31 cellular contexts compared by ENCODE assay signal in the genomic region with DNA sequence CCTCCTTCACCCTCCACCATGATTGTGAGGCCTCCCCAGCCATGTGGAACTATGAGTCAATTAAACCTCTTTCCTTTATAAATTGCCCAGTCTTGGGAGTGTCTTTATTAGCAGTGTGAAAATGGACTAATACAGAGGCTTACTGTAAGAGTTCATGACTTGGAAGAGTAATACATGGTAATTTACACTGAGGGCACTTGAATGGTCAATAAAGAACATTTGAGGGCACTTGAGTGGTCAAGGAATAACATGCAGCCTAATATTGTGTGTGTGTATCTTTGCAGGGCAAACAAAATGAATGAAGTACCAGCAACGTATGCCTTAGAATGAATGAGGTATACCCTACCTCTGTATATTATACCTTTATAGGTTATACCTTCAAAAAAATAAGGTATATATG.
"Had no signal": no experiment of that assay in that cellular context is flagged by ENCODE, and none has a peak within 500 bp of the region (broad histone marks: within the 10 kb centered on the region; RNA-seq: fewer than 3 reads in every experiment).

No MANE protein-coding gene starts in this region.

- ATAC-seq: activated CD8-positive, alpha-beta T cell treated with anti-CD3 and anti-CD28 coated beads for 36 hours; activated naive CD4-positive, alpha-beta T cell treated with anti-CD3 and anti-CD28 coated beads, Interleukin-2, amount 50 U/mL, for 72 hours; activated T-cell treated with anti-CD3 and anti-CD28 coated beads, Interleukin-2, amount 50 U/mL, for 4 hours; activated T-cell treated with anti-CD3 and anti-CD28 coated beads, Interleukin-2, amount 50 U/mL, for 72 hours; activated T-helper 17 cell treated with anti-CD3 and anti-CD28 coated beads, Interleukin-2, amount 50 U/mL, for 72 hours; body of pancreas had no signal

- H3K4me1 ChIP-seq: adrenal gland, body of pancreas, breast epithelium had no signal

- H3K27ac ChIP-seq: adrenal gland, body of pancreas, brain microvascular endothelial cell, breast epithelium, VCaP had no signal

- H3K27me3 ChIP-seq: adrenal gland, body of pancreas, brain microvascular endothelial cell, breast epithelium had no signal

- H3K9me3 ChIP-seq: adrenal gland, breast epithelium had no signal

- H3K36me3 ChIP-seq: adrenal gland, brain microvascular endothelial cell, breast epithelium had no signal

- DNase-seq: activated B cell treated with CpG ODN at 0.5 μM for 24 hours; activated CD4-positive, alpha-beta memory T cell treated with anti-CD3 and anti-CD28 coated beads for 36 hours; activated CD4-positive, alpha-beta T cell treated with anti-CD3 and anti-CD28 coated beads for 4 hours; activated CD4-positive, alpha-beta T cell treated with anti-CD3 and anti-CD28 coated beads, Interleukin-2, amount 10 ng/mL, durations not matched to agents 24 days and 14 days; activated CD4-positive, alpha-beta T cell treated with anti-CD3 and anti-CD28 coated beads, Interleukin-2, amount 50 U/mL, for 1 hour; activated CD4-positive, alpha-beta T cell treated with anti-CD3 and anti-CD28 coated beads, Interleukin-2, amount 50 U/mL, for 4 hours; activated CD4-positive, CD25-positive, alpha-beta regulatory T cell treated with anti-CD3 and anti-CD28 coated beads, Interleukin-2, amount 50 U/mL, for 72 hours; activated CD8-positive, alpha-beta memory T cell treated with anti-CD3 and anti-CD28 coated beads, Interleukin-2, amount 50 U/mL, for 4 hours; activated CD8-positive, alpha-beta T cell treated with anti-CD3 and anti-CD28 coated beads for 36 hours; activated effector memory CD4-positive, alpha-beta T cell treated with anti-CD3 and anti-CD28 coated beads, Interleukin-2, amount 50 U/mL, for 16 hours; activated gamma-delta T cell treated with Interleukin-2 at 50 U/mL for 16 hours; activated naive CD4-positive, alpha-beta T cell; activated naive CD4-positive, alpha-beta T cell treated with anti-CD3 and anti-CD28 coated beads for 36 hours; activated naive CD4-positive, alpha-beta T cell treated with anti-CD3 and anti-CD28 coated beads, Interleukin-2, amount 50 U/mL, for 16 hours; activated naive CD8-positive, alpha-beta T cell treated with anti-CD3 and anti-CD28 coated beads for 36 hours; activated T-cell treated with anti-CD3 and anti-CD28 coated beads for 4 hours; activated T-cell treated with anti-CD3 and anti-CD28 coated beads, Interleukin-2, amount 50 U/mL, for 1 hour; activated T-cell treated with anti-CD3 and anti-CD28 coated beads, Interleukin-2, amount 50 U/mL, for 4 hours; activated T-cell treated with anti-CD3 and anti-CD28 coated beads, Interleukin-2, amount 50 U/mL, for 72 hours; adrenal gland; amniotic stem cell; aorta; body of pancreas; brain microvascular endothelial cell; central memory CD4-positive, alpha-beta T cell; T-helper 2 cell; T-helper 9 cell had no signal

- H3K4me3 ChIP-seq: adrenal gland, body of pancreas, breast epithelium had no signal
